ENCODE assay signal across 19 cellular contexts in genomic region chr12:52662093-52663006, GRCh38. TPM values are rescaled to one million over a fixed set of nuclear protein-coding genes. Genes with fewer than 3 reads are reported as not detected.
"Had no signal": no experiment of that assay in that cellular context is flagged by ENCODE, and none has a peak within 500 bp of the region (broad histone marks: within the 10 kb centered on the region; RNA-seq: fewer than 3 reads in every experiment).

No MANE protein-coding gene starts in this region.

- H3K4me3 ChIP-seq: heart left ventricle, tibial nerve, vagina had no signal

- H3K4me3 Mint-ChIP-seq: naive thymus-derived CD8-positive, alpha-beta T cell; stimulated activated naive B cell treated with anti-CD40 and anti-IgM and Interleukin-4, amounts not matched to agents 10 μg/mL and 1 μg/mL and 100 μg/mL, for 72 hours had no signal

- H3K36me3 Mint-ChIP-seq: naive thymus-derived CD8-positive, alpha-beta T cell; stimulated activated naive B cell treated with anti-CD40 and anti-IgM and Interleukin-4, amounts not matched to agents 10 μg/mL and 1 μg/mL and 100 μg/mL, for 72 hours had no signal

- H3K9me3 ChIP-seq: heart left ventricle, tibial nerve, vagina had no signal

- H3K27ac Mint-ChIP-seq: stimulated activated naive B cell treated with anti-CD40 and anti-IgM and Interleukin-4, amounts not matched to agents 10 μg/mL and 1 μg/mL and 100 μg/mL, for 72 hours had no signal

- H3K27me3 ChIP-seq: vagina had no signal

- H3K4me1 Mint-ChIP-seq: stimulated activated naive B cell treated with anti-CD40 and anti-IgM and Interleukin-4, amounts not matched to agents 10 μg/mL and 1 μg/mL and 100 μg/mL, for 72 hours had no signal

- H3K4me1 ChIP-seq: tibial nerve, vagina had no signal

- H3K9me3 Mint-ChIP-seq: naive thymus-derived CD8-positive, alpha-beta T cell; stimulated activated naive B cell treated with anti-CD40 and anti-IgM and Interleukin-4, amounts not matched to agents 10 μg/mL and 1 μg/mL and 100 μg/mL, for 72 hours had no signal

- H3K36me3 ChIP-seq: heart left ventricle, tibial nerve, vagina had no signal

- H3K27ac ChIP-seq: heart left ventricle, tibial nerve, vagina, VCaP had no signal

- DNase-seq: activated CD4-positive, alpha-beta T cell treated with anti-CD3 and anti-CD28 coated beads for 1 hour; activated CD4-positive, alpha-beta T cell treated with anti-CD3 and anti-CD28 coated beads, Interleukin-2, amount 50 U/mL, for 4 hours; activated effector memory CD4-positive, alpha-beta T cell treated with Interleukin-2 at 50 U/mL for 16 hours; activated naive CD4-positive, alpha-beta T cell treated with anti-CD3 and anti-CD28 coated beads, Interleukin-2, amount 50 U/mL, for 16 hours; activated T-cell treated with anti-CD3 and anti-CD28 coated beads, Interleukin-2, amount 50 U/mL, for 1 hour; heart left ventricle; naive thymus-derived CD8-positive, alpha-beta T cell; nucleus accumbens; posterior cingulate gyrus; stimulated activated CD4-positive, alpha-beta T cell treated with anti-CD3 and anti-CD28 coated beads, Interleukin-2, amount 100 ng/mL, for 48 hours; stimulated activated naive B cell treated with anti-CD40 and anti-IgM and Interleukin-4, amounts not matched to agents 10 μg/mL and 1 μg/mL and 100 μg/mL, for 72 hours had no signal

- H3K27me3 Mint-ChIP-seq: naive thymus-derived CD8-positive, alpha-beta T cell had no signal

- ATAC-seq: naive thymus-derived CD8-positive, alpha-beta T cell; stimulated activated naive B cell treated with anti-CD40 and anti-IgM and Interleukin-4, amounts not matched to agents 10 μg/mL and 1 μg/mL and 100 μg/mL, for 72 hours had no signal

RNA-seq across cellular contexts. Expression of gene KRT2, which starts 10.3 kb away (rescaled TPM):
- total RNA-seq: fibroblast of lung, frontal cortex, heart left ventricle, mucosa of gallbladder, skeletal muscle tissue, subcutaneous adipose tissue, tibial nerve had no signal

RNA-seq across cellular contexts. Expression of gene KRT1, which starts 17.9 kb away (rescaled TPM):
- total RNA-seq: fibroblast of lung; naive thymus-derived CD8-positive, alpha-beta T cell; tibial nerve had no signal

RNA-seq across cellular contexts. Expression of gene KRT77, which starts 41.0 kb away (rescaled TPM):
- total RNA-seq: fibroblast of lung; frontal cortex; heart left ventricle; mucosa of gallbladder; naive thymus-derived CD8-positive, alpha-beta T cell; skeletal muscle tissue; tibial nerve had no signal

RNA-seq across cellular contexts. Expression of gene KRT73, which starts 44.0 kb away (rescaled TPM):
- total RNA-seq: fibroblast of lung, frontal cortex, heart left ventricle, mucosa of gallbladder, subcutaneous adipose tissue, tibial nerve, vagina had no signal
